In genomic region chr10:49105076-49105475, GRCh38 we compare ENCODE assay signal across 23 cellular contexts. TPM values are rescaled to one million over a fixed set of nuclear protein-coding genes. Genes with fewer than 3 reads are reported as not detected.
DNase-seq lines count a peak whose midpoint lies in the region; ATAC-seq and TF ChIP-seq lines count a peak whose summit lies in the region.
"Had no signal": no experiment of that assay in that cellular context is flagged by ENCODE, and none has a peak within 500 bp of the region (broad histone marks: within the 10 kb centered on the region; RNA-seq: fewer than 3 reads in every experiment).

No MANE protein-coding gene starts in this region.

- H3K9me2 ChIP-seq in OCI-LY7 (ENCODE audit: insufficient read depth, low read length), result no peaks in the 10 kb centered on the region

- H3K4me3 ChIP-seq in left ventricle myocardium inferior, result no peak overlapping the region
- no peak overlapping the region for H3K4me3 ChIP-seq in thoracic aorta
- H3K4me3 ChIP-seq in OCI-LY7 (ENCODE audit: low read depth, low read length, poor library complexity, severe bottlenecking), result no peak overlapping the region
- H3K4me3 ChIP-seq: A549; BLaER1 treated with 17β-estradiol and CSF1 and Interleukin-3, amounts not matched to agents 10 nM and 100 nM; GM12878 had no signal

- DNase-seq in left ventricle myocardium inferior (no peak), Right ventricle myocardium superior (no peak), thoracic aorta (ENCODE audit: low spot score) (no peak), NCI-H1436 treated with DMSO at 0.1 percent for 48 hours (lab: John Stamatoyannopoulos, UW) (no peak), NCI-H82 (lab: John Stamatoyannopoulos, UW) (no peak), OCI-LY7 (ENCODE audit: low spot score) (no peak)
- DNase-seq: Calu3; CD8-positive, alpha-beta T cell; DMS 273 treated with DMSO at 0.1 percent for 48 hours; DMS53; DND-41; EL; H9 had no signal

- no TSS peak for BruUV-seq in OCI-LY7 (replicated peaks; lab: Mats Ljungman, UMichigan)

- H3K9me3 Mint-ChIP-seq in dendritic cell treated with granulocyte-macrophage colony-stimulating factor and Interleukin-4, amounts not matched to agents 40 ng/mL and 50 ng/mL, for 4 days, result no peaks in the 10 kb centered on the region
- H3K9me3 Mint-ChIP-seq: CD8-positive, alpha-beta T cell; H9 had no signal

- peak overlapping the region; percentile 0 for H3K27ac Mint-ChIP-seq in dendritic cell treated with granulocyte-macrophage colony-stimulating factor and Interleukin-4, amounts not matched to agents 40 ng/mL and 50 ng/mL, for 4 days
- H3K27ac Mint-ChIP-seq: B cell; CD8-positive, alpha-beta T cell; H9 had no signal

- H3K36me3 Mint-ChIP-seq in dendritic cell treated with granulocyte-macrophage colony-stimulating factor and Interleukin-4, amounts not matched to agents 40 ng/mL and 50 ng/mL, for 4 days (ENCODE audit: low read depth), result no peaks in the 10 kb centered on the region
- H3K36me3 Mint-ChIP-seq: CD8-positive, alpha-beta T cell had no signal

- TF ChIP-seq CTCF in left ventricle myocardium inferior (IDR thresholded peaks at IDR 0.05; ENCODE audit: borderline replicate concordance), result no peak
- TF ChIP-seq CTCF in thoracic aorta (IDR thresholded peaks at IDR 0.05), result no peak
- no peak for TF ChIP-seq CTCF in OCI-LY7 (conservative IDR thresholded peaks at IDR 0.05; ENCODE audit: low read length)

- H3K4me1 Mint-ChIP-seq in dendritic cell treated with granulocyte-macrophage colony-stimulating factor and Interleukin-4, amounts not matched to agents 40 ng/mL and 50 ng/mL, for 4 days (ENCODE audit: low read depth), result peaks cover 14% of the 10 kb centered on the region
- H3K4me1 Mint-ChIP-seq: B cell had no signal

- CTCF ChIA-PET in OCI-LY7 (lab: Charles Lee; ENCODE audit: unreplicated experiment), result no interaction called here

- ATAC-seq in Right ventricle myocardium superior (ENCODE audit: poor library complexity), result no peak
- ATAC-seq in thoracic aorta (ENCODE audit: insufficient number of reproducible peaks, low FRiP score, low read depth), result no peak
- ATAC-seq in HG03135 (IDR thresholded peaks at IDR 0.05; ENCODE audit: unreplicated experiment), result no peak
- ATAC-seq: A549; CD8-positive, alpha-beta T cell; GM12878 had no signal

- H2AFZ ChIP-seq in OCI-LY7 (ENCODE audit: low read length), result no peak overlapping the region

- no peaks in the 10 kb centered on the region for H3K27me3 ChIP-seq in left ventricle myocardium inferior (ENCODE audit: low read depth)
- no peaks in the 10 kb centered on the region for H3K27me3 ChIP-seq in thoracic aorta (replicated peaks; ENCODE audit: insufficient read depth)
- H3K27me3 ChIP-seq: BLaER1 treated with 17β-estradiol and CSF1 and Interleukin-3, amounts not matched to agents 10 nM and 100 nM had no signal

- no peaks in the 10 kb centered on the region for H4K20me1 ChIP-seq in OCI-LY7 (ENCODE audit: insufficient read depth, low read length)
- H4K20me1 ChIP-seq: BLaER1 treated with 17β-estradiol and CSF1 and Interleukin-3, amounts not matched to agents 10 nM and 100 nM had no signal

- H3K36me3 ChIP-seq in left ventricle myocardium inferior, result no peaks in the 10 kb centered on the region
- no peaks in the 10 kb centered on the region for H3K36me3 ChIP-seq in thoracic aorta
- no peaks in the 10 kb centered on the region for H3K36me3 ChIP-seq in OCI-LY7 (ENCODE audit: insufficient read depth, low read length)
- H3K36me3 ChIP-seq: BLaER1 treated with 17β-estradiol and CSF1 and Interleukin-3, amounts not matched to agents 10 nM and 100 nM had no signal

- H3K27ac ChIP-seq in left ventricle myocardium inferior (replicated peaks), result peak overlapping the region; percentile 20
- H3K27ac ChIP-seq in thoracic aorta, result peak overlapping the region; percentile 69 to 83
- H3K27ac ChIP-seq in OCI-LY7 (ENCODE audit: low read depth, low read length, poor library complexity, severe bottlenecking), result no peak overlapping the region
- H3K27ac ChIP-seq: 22Rv1; A549; BLaER1 treated with 17β-estradiol and CSF1 and Interleukin-3, amounts not matched to agents 10 nM and 100 nM had no signal

- H3K79me2 ChIP-seq in OCI-LY7 (ENCODE audit: insufficient read depth, low read depth, low read length), result no peaks in the 10 kb centered on the region

- no peak overlapping the region for H3K4me2 ChIP-seq in OCI-LY7 (ENCODE audit: low read length)
- H3K4me2 ChIP-seq: A549; BLaER1 treated with 17β-estradiol and CSF1 and Interleukin-3, amounts not matched to agents 10 nM and 100 nM had no signal

- H3K9me3 ChIP-seq in left ventricle myocardium inferior (replicated peaks), result no peaks in the 10 kb centered on the region
- no peaks in the 10 kb centered on the region for H3K9me3 ChIP-seq in thoracic aorta
- H3K9me3 ChIP-seq in OCI-LY7 (ENCODE audit: low read length), result no peaks in the 10 kb centered on the region
- H3K9me3 ChIP-seq: A549; BLaER1 treated with 17β-estradiol and CSF1 and Interleukin-3, amounts not matched to agents 10 nM and 100 nM had no signal

- peaks cover 64% of the 10 kb centered on the region for H3K4me1 ChIP-seq in left ventricle myocardium inferior
- peaks cover 29 to 65% of the 10 kb centered on the region in 2 donors for H3K4me1 ChIP-seq in thoracic aorta (ENCODE audit: control insufficient read depth in 1 of 2, low read depth in 2 of 2)
- H3K4me1 ChIP-seq in OCI-LY7 (ENCODE audit: insufficient read depth, low read length, poor library complexity, severe bottlenecking), result no peaks in the 10 kb centered on the region
- H3K4me1 ChIP-seq: A549 had no signal

- no peak overlapping the region for H3K4me3 Mint-ChIP-seq in dendritic cell treated with granulocyte-macrophage colony-stimulating factor and Interleukin-4, amounts not matched to agents 40 ng/mL and 50 ng/mL, for 4 days
- H3K4me3 Mint-ChIP-seq: B cell; CD8-positive, alpha-beta T cell; H9 had no signal

- POLR2A ChIA-PET in OCI-LY7 (lab: Charles Lee), result no interaction called here

- intact Hi-C loops in left ventricle myocardium inferior (cut with micrococcal nuclease), result no loop called here
- intact Hi-C loops in Right ventricle myocardium superior (cut with DNase I), result no loop called here
- intact Hi-C loops in dendritic cell treated with granulocyte-macrophage colony-stimulating factor and Interleukin-4, amounts not matched to agents 40 ng/mL and 50 ng/mL, for 4 days (cut with micrococcal nuclease), result no loop called here
- intact Hi-C loops in OCI-LY7 (cut with micrococcal nuclease; ENCODE audit: unreplicated experiment), result no loop called here

- peaks cover 17% of the 10 kb centered on the region for H3K27me3 Mint-ChIP-seq in dendritic cell treated with granulocyte-macrophage colony-stimulating factor and Interleukin-4, amounts not matched to agents 40 ng/mL and 50 ng/mL, for 4 days

RNA-seq across cellular contexts. Expression of gene VSTM4, which starts 10.2 kb away (rescaled TPM):
- 21.1 TPM for total RNA-seq in left ventricle myocardium inferior
- total RNA-seq in Right ventricle myocardium superior, result 22.4 TPM
- total RNA-seq in thoracic aorta, result 10 to 100 TPM; 24.4 to 46.4 TPM
- not detected in 2 replicates for total RNA-seq in OCI-LY7 (2014; rRNA removed; shearing (Covaris generic))
- not detected in 2 replicates for total RNA-seq in OCI-LY7 (2022)
- total RNA-seq: B cell; Calu3; CD8-positive, alpha-beta T cell; G401; GM12878; HT-29 had no signal

RNA-seq across cellular contexts. Expression of gene FAM170B, which starts 28.7 kb away (rescaled TPM):
- not detected for total RNA-seq in left ventricle myocardium inferior
- total RNA-seq in Right ventricle myocardium superior, result not detected
- total RNA-seq in thoracic aorta, result not detected
- total RNA-seq in OCI-LY7 (2014; rRNA removed; shearing (Covaris generic)), result 0.31 and 0.38 TPM in 2 replicates
- total RNA-seq in OCI-LY7 (2022), result 0.23 TPM in 1 of 2 replicates, not detected in the other
- total RNA-seq: B cell; Calu3; CD8-positive, alpha-beta T cell; G401; GM12878; H1; H9; HT-29 had no signal

Comparison
In these comparisons a context has a peak if more than half of its experiments do, and no peak if none do; other contexts are left out.
1. RNA of gene VSTM4, which starts 10.2 kb away (total RNA-seq): 24.4 to 46.4 TPM in thoracic aorta, 22.4 TPM in Right ventricle myocardium superior (single experiment) and 21.1 TPM in left ventricle myocardium inferior (single experiment); not detected in OCI-LY7; every median in the first group is over 10 times any median in the second.